19 cellular contexts compared by ENCODE assay signal in the genomic region with DNA sequence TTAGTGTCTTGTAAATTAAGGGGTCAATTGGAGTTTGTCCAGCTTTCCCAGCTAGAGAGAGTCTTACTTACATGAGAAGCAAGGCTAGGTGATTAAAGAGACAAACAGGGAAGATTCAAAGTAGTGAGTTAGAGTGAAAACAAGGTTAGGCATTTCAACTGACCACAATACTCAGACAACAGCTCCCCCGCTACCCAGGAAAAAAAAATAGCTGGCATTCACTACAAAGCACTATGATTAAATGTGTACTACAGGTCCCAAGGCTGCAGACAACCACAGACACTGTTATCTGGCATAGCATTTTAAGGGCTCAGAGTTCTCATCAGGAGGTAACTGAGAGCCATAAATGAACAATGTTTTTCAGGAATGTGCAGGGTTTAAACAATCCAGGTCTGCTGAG.
A peak's percentile ranks its signal among the peaks of the same experiment; 100 is the strongest.
DNase-seq lines count a peak whose midpoint lies in the region; ATAC-seq, FAIRE-seq and TF ChIP-seq lines count a peak whose summit lies in the region.
"Had no signal": no experiment of that assay in that cellular context is flagged by ENCODE, and none has a peak within 500 bp of the region (broad histone marks: within the 10 kb centered on the region; RNA-seq: fewer than 3 reads in every experiment).

No MANE protein-coding gene starts in this region.

- H3K27ac ChIP-seq in HepG2 (ENCODE audit: extremely low read length, insufficient read depth, low read length) (no peak overlapping the region), right lobe of liver (no peak overlapping the region), aorta (ENCODE audit: low read depth in 1 of 2, low read length in 2 of 2) (no peak overlapping the region), transverse colon (no peak overlapping the region)
- H3K27ac ChIP-seq: C4-2B had no signal

- H3K9ac ChIP-seq in HepG2 (ENCODE audit: insufficient read depth, low read depth, low read length) (no peak overlapping the region), Loucy (ENCODE audit: low read depth, low read length, poor library complexity, severe bottlenecking) (peak overlapping the region; percentile 34)

- intact Hi-C loops in HepG2 (cut with micrococcal nuclease; ENCODE audit: unreplicated experiment) = no loop called here
- intact Hi-C loops in right lobe of liver (cut with DNase I) = no loop called here
- intact Hi-C loops in aorta (cut with DNase I) = no loop called here
- intact Hi-C loops in transverse colon (cut with DNase I; ENCODE audit: low total_unique reads) = no loop called here

- H4K20me1 ChIP-seq in HepG2 (ENCODE audit: insufficient read depth, low read length) = no peaks in the 10 kb centered on the region
- H4K20me1 ChIP-seq in Loucy (ENCODE audit: insufficient read depth, low read length, poor library complexity, severe bottlenecking) = no peaks in the 10 kb centered on the region

- peak; percentile 15 for DNase-seq in HepG2 (ENCODE audit: low spot score)
- DNase-seq in right lobe of liver = no peak
- no peak for DNase-seq in aorta
- DNase-seq in AG20443 (ENCODE audit: low spot score) = no peak
- no peak for DNase-seq in transverse colon
- DNase-seq: 8988T; CD4-positive, alpha-beta memory T cell; DMS153; DMS79 treated with DMSO at 0.1 percent for 48 hours; GF-D8; HCEC 1CT; HFFc6; KG1 had no signal

- no peak overlapping the region for H2AFZ ChIP-seq in HepG2 (ENCODE audit: low read length)
- no peak overlapping the region for H2AFZ ChIP-seq in Loucy (ENCODE audit: low read length)

- FAIRE-seq in HepG2 (lab: Jason Lieb, UNC) = no peak
- FAIRE-seq: D721Med, GM18507 had no signal

- no peak overlapping the region for H3K4me3 ChIP-seq in HepG2 (replicated peaks in 1 of 3; ENCODE audit: insufficient read depth in 1 of 3, low read depth in 2 of 3, low read length in 3 of 3)
- no peak overlapping the region for H3K4me3 ChIP-seq in right lobe of liver
- no peak overlapping the region for H3K4me3 ChIP-seq in Loucy (ENCODE audit: low read length, poor library complexity, severe bottlenecking)
- H3K4me3 ChIP-seq in aorta (ENCODE audit: low read length in 2 of 2) = no peak overlapping the region
- H3K4me3 ChIP-seq in transverse colon = no peak overlapping the region

- H3K27me3 ChIP-seq in HepG2 (ENCODE audit: control insufficient read depth in 1 of 2, insufficient read depth in 2 of 2, low read length in 2 of 2) (peaks cover 0 to 2% of the 10 kb centered on the region in 2 experiments; a peak in 2 of 5 replicates), right lobe of liver (no peaks in the 10 kb centered on the region), Loucy (ENCODE audit: insufficient read depth, low read length, poor library complexity, severe bottlenecking) (no peaks in the 10 kb centered on the region), aorta (ENCODE audit: control insufficient read depth in 1 of 2, insufficient read depth in 2 of 2, low read length in 1 of 2) (no peaks in the 10 kb centered on the region), transverse colon (peaks cover 5% of the 10 kb centered on the region)

- no peak overlapping the region for H3K4me3 Mint-ChIP-seq in activated T-helper 17 cell treated with anti-CD3 and anti-CD28 coated beads, Interleukin-2, amount 50 U/mL, for 72 hours
- H3K4me3 Mint-ChIP-seq: HFFc6 had no signal

- no peaks in the 10 kb centered on the region for H3K4me1 ChIP-seq in HepG2 (ENCODE audit: insufficient read depth, low read length)
- no peaks in the 10 kb centered on the region for H3K4me1 ChIP-seq in right lobe of liver
- peaks cover 39% of the 10 kb centered on the region for H3K4me1 ChIP-seq in Loucy (ENCODE audit: insufficient read depth, low read length, poor library complexity, severe bottlenecking)
- no peaks in the 10 kb centered on the region for H3K4me1 ChIP-seq in aorta (ENCODE audit: control insufficient read depth in 1 of 2, insufficient read depth in 2 of 2, low read length in 2 of 2)
- no peaks in the 10 kb centered on the region for H3K4me1 ChIP-seq in transverse colon

- H3K4me1 Mint-ChIP-seq in activated T-helper 17 cell treated with anti-CD3 and anti-CD28 coated beads, Interleukin-2, amount 50 U/mL, for 72 hours = peaks cover 6% of the 10 kb centered on the region
- H3K4me1 Mint-ChIP-seq: IgD-negative memory B cell had no signal

- TF ChIP-seq POLR2A in HepG2 (IDR thresholded peaks at IDR 0.05; ENCODE audit: insufficient read depth in 1 of 2, low read depth in 2 of 2, low read length in 2 of 2) (no peak), right lobe of liver (IDR thresholded peaks at IDR 0.05) (no peak), transverse colon (IDR thresholded peaks at IDR 0.05) (no peak)

- in situ Hi-C loops in HepG2 (cut with HindIII; ENCODE audit: extremely low pct_ligation_motif_present, low pct_unique_long_range_greater_than_20kb) = no loop called here
- in situ Hi-C loops in transverse colon (cut with MboI; ENCODE audit: low pct_ligation_motif_present in 1 of 4, low pct_unique_long_range_greater_than_20kb in 1 of 4, low sequenced_read_pairs in 3 of 4) = no loop called here

- H3K27ac Mint-ChIP-seq in activated T-helper 17 cell treated with anti-CD3 and anti-CD28 coated beads, Interleukin-2, amount 50 U/mL, for 72 hours = peak overlapping the region; percentile 15
- H3K27ac Mint-ChIP-seq: HFFc6, IgD-negative memory B cell had no signal

- no peaks in the 10 kb centered on the region for H3K9me2 ChIP-seq in Loucy (replicated peaks; ENCODE audit: low read depth, low read length)

- no peak for TF ChIP-seq EP300 in HepG2 (IDR thresholded peaks at IDR 0.05; ENCODE audit: low read depth in 2 of 2, low read length in 2 of 2)
- TF ChIP-seq EP300 in HepG2 (CRISPR knock-in tag; IDR thresholded peaks at IDR 0.05; ENCODE audit: borderline replicate concordance) = no peak
- no peak for TF ChIP-seq EP300 in transverse colon (IDR thresholded peaks at IDR 0.05; ENCODE audit: low read depth)

- no peak for TF ChIP-seq CTCF in HepG2 (CRISPR knock-in tag; IDR thresholded peaks at IDR 0.05)
- TF ChIP-seq CTCF in right lobe of liver (IDR thresholded peaks at IDR 0.05) = no peak
- no peak for TF ChIP-seq CTCF in Loucy (conservative IDR thresholded peaks at IDR 0.05; ENCODE audit: low read length)
- TF ChIP-seq CTCF in transverse colon (IDR thresholded peaks at IDR 0.05) = no peak

- WGBS in HepG2 (ENCODE audit: low lambda C conversion rate) = 0% methylated on average over 1 of the region's 1 CpG
- 36% methylated on average over 1 of the region's 1 CpG for WGBS in right lobe of liver (ENCODE audit: insufficient coverage, low coverage, low lambda C conversion rate, missing lambda C conversion rate)
- WGBS in aorta, 2 donors = 48 to 56% methylated on average over 1 of the region's 1 CpG
- WGBS in transverse colon (ENCODE audit: low coverage in 1 of 2), 2 donors = 42 to 71% methylated on average over 1 of the region's 1 CpG

- H3K36me3 ChIP-seq in HepG2 (replicated peaks in 1 of 2; ENCODE audit: control insufficient read depth in 1 of 2, insufficient read depth in 2 of 2, low read length in 2 of 2) = no peaks in the 10 kb centered on the region
- no peaks in the 10 kb centered on the region for H3K36me3 ChIP-seq in right lobe of liver
- no peaks in the 10 kb centered on the region for H3K36me3 ChIP-seq in Loucy (ENCODE audit: insufficient read depth, low read length)
- H3K36me3 ChIP-seq in aorta (ENCODE audit: control insufficient read depth in 1 of 2, insufficient read depth in 2 of 2, low read length in 1 of 2) = no peaks in the 10 kb centered on the region
- H3K36me3 ChIP-seq in transverse colon = no peaks in the 10 kb centered on the region

- H3K36me3 Mint-ChIP-seq in activated T-helper 17 cell treated with anti-CD3 and anti-CD28 coated beads, Interleukin-2, amount 50 U/mL, for 72 hours (ENCODE audit: low read depth) = no peaks in the 10 kb centered on the region
- H3K36me3 Mint-ChIP-seq: CD4-positive, alpha-beta memory T cell; IgD-negative memory B cell had no signal

- ATAC-seq in HepG2 = no peak
- ATAC-seq in right lobe of liver = no peak
- peak; percentile 51 for ATAC-seq in activated T-helper 17 cell treated with anti-CD3 and anti-CD28 coated beads, Interleukin-2, amount 50 U/mL, for 72 hours (replicated peaks)
- ATAC-seq in aorta (ENCODE audit: low FRiP score) = no peak

- H3K9me3 Mint-ChIP-seq in activated T-helper 17 cell treated with anti-CD3 and anti-CD28 coated beads, Interleukin-2, amount 50 U/mL, for 72 hours = no peaks in the 10 kb centered on the region
- H3K9me3 Mint-ChIP-seq: IgD-negative memory B cell had no signal

- CTCF ChIA-PET in HepG2 (lab: Yijun Ruan, JAX; ENCODE audit: low intra/inter-chr PET ratio, low total read pairs) = no interaction called here

- BruUV-seq in HepG2 (replicated peaks; lab: Mats Ljungman, UMichigan) = no TSS peak

- POLR2A ChIA-PET in HepG2 (lab: Yijun Ruan, JAX) = no interaction called here

- peaks cover 33% of the 10 kb centered on the region for H3K27me3 Mint-ChIP-seq in activated T-helper 17 cell treated with anti-CD3 and anti-CD28 coated beads, Interleukin-2, amount 50 U/mL, for 72 hours

- H3K4me2 ChIP-seq in HepG2 (ENCODE audit: low read depth, low read length) = no peak overlapping the region
- H3K4me2 ChIP-seq in Loucy (ENCODE audit: low read depth, low read length, poor library complexity, severe bottlenecking) = peak overlapping the region; percentile 34

- H3F3A ChIP-seq in Loucy (ENCODE audit: low read depth) = no peaks in the 10 kb centered on the region

- H3K79me2 ChIP-seq in HepG2 (ENCODE audit: insufficient read depth, low read length) (no peaks in the 10 kb centered on the region), Loucy (ENCODE audit: insufficient read depth, low read length) (peaks cover 12% of the 10 kb centered on the region; the same call in 1 of the 2 replicates)

- no peak for TF ChIP-seq RAD21 in HepG2 (CRISPR knock-in tag; IDR thresholded peaks at IDR 0.05)

- H3K9me3 ChIP-seq in HepG2 (ENCODE audit: low read length) (no peaks in the 10 kb centered on the region), right lobe of liver (no peaks in the 10 kb centered on the region), Loucy (ENCODE audit: insufficient read depth, low read depth, low read length) (no peaks in the 10 kb centered on the region), aorta (ENCODE audit: control insufficient read depth, low read length) (peaks cover 1% of the 10 kb centered on the region), transverse colon (no peaks in the 10 kb centered on the region)

TF ChIP-seq in HepG2, 621 proteins besides CTCF, POLR2A, EP300 and RAD21 (continues in another document):
- TF ChIP-seq IRF2 (CRISPR knock-in tag; IDR thresholded peaks at IDR 0.05) = no peak
- no peak for TF ChIP-seq CENPT (CRISPR knock-in tag; IDR thresholded peaks at IDR 0.05; ENCODE audit: low read depth)
- no peak for TF ChIP-seq MLLT10 (CRISPR knock-in tag; IDR thresholded peaks at IDR 0.05)
- TF ChIP-seq ZNF720 (CRISPR knock-in tag; IDR thresholded peaks at IDR 0.05) = no peak
- no peak for TF ChIP-seq MED8 (CRISPR knock-in tag; IDR thresholded peaks at IDR 0.05; ENCODE audit: insufficient replicate concordance)
- TF ChIP-seq RBM39 (IDR thresholded peaks at IDR 0.05; ENCODE audit: low read depth, low read length, poor library complexity, severe bottlenecking) = no peak
- TF ChIP-seq ZNF256 (CRISPR knock-in tag; conservative IDR thresholded peaks at IDR 0.05) = no peak
- TF ChIP-seq GTF2F1 (IDR thresholded peaks at IDR 0.05; ENCODE audit: low read length) = no peak
- TF ChIP-seq PTBP1 (IDR thresholded peaks at IDR 0.05; ENCODE audit: low read depth, low read length, poor library complexity, severe bottlenecking) = no peak
